In genomic region chr18:51038110-51038509, GRCh38 we compare ENCODE assay signal across 15 cellular contexts. TPM values are rescaled to one million over a fixed set of nuclear protein-coding genes. Genes with fewer than 3 reads are reported as not detected.
A peak's percentile ranks its signal among the peaks of the same experiment; 100 is the strongest.
DNase-seq lines count a peak whose midpoint lies in the region; ATAC-seq, FAIRE-seq and TF ChIP-seq lines count a peak whose summit lies in the region.
"Had no signal": no experiment of that assay in that cellular context is flagged by ENCODE, and none has a peak within 500 bp of the region (broad histone marks: within the 10 kb centered on the region; RNA-seq: fewer than 3 reads in every experiment).

No MANE protein-coding gene starts in this region.

- H3K9me3 ChIP-seq in DND-41 (ENCODE audit: insufficient read depth, low read length, severe bottlenecking) (no peaks in the 10 kb centered on the region), astrocyte (ENCODE audit: insufficient read depth, low read depth, low read length) (no peaks in the 10 kb centered on the region), mesenchymal stem cell (ENCODE audit: control insufficient read depth, low read length) (no peaks in the 10 kb centered on the region)
- H3K9me3 ChIP-seq: heart right ventricle, stomach had no signal

- no peak overlapping the region for H2AK5ac ChIP-seq in mesenchymal stem cell (ENCODE audit: low read length, severe bottlenecking)

- H2AFZ ChIP-seq in ACC112 (ENCODE audit: low read length, unreplicated experiment) (no peak overlapping the region), DND-41 (ENCODE audit: low read depth, low read length) (no peak overlapping the region), astrocyte (ENCODE audit: low read depth, low read length) (no peak overlapping the region), mesenchymal stem cell (ENCODE audit: low read depth, low read length) (no peak overlapping the region)

- H3K4me1 ChIP-seq in ACC112 (ENCODE audit: control insufficient read depth, insufficient read depth, low read length, unreplicated experiment), result peaks cover 30% of the 10 kb centered on the region
- peaks cover 23% of the 10 kb centered on the region for H3K4me1 ChIP-seq in DND-41 (ENCODE audit: insufficient read depth, low read length)
- peaks cover 4% of the 10 kb centered on the region for H3K4me1 ChIP-seq in astrocyte (ENCODE audit: insufficient read depth, low read length)
- H3K4me1 ChIP-seq in mesenchymal stem cell (ENCODE audit: control insufficient read depth, insufficient read depth, low read depth, low read length), result peaks cover 9% of the 10 kb centered on the region

- H3K27ac ChIP-seq in ACC112 (ENCODE audit: low read depth, low read length) (peak overlapping the region; percentile 31; the same call in 1 of the 2 replicates), DND-41 (ENCODE audit: low read length) (no peak overlapping the region), astrocyte (ENCODE audit: low read depth, low read length) (no peak overlapping the region), mesenchymal stem cell (ENCODE audit: low read length, poor library complexity, severe bottlenecking) (no peak overlapping the region)
- H3K27ac ChIP-seq: heart right ventricle, stomach had no signal

- no peak overlapping the region for H3K18ac ChIP-seq in mesenchymal stem cell (ENCODE audit: low read depth in 1 of 2, low read length in 2 of 2)

- H3K9ac ChIP-seq in DND-41 (ENCODE audit: low read depth, low read length), result no peak overlapping the region
- no peak overlapping the region for H3K9ac ChIP-seq in astrocyte (ENCODE audit: low read length)
- H3K9ac ChIP-seq in mesenchymal stem cell (ENCODE audit: low read length), result peak overlapping the region; percentile 22

- H3K14ac ChIP-seq in mesenchymal stem cell (ENCODE audit: low read length in 2 of 2), result no peak overlapping the region

- H4K8ac ChIP-seq in mesenchymal stem cell (ENCODE audit: low read length), result no peak overlapping the region

- TF ChIP-seq CTCF in DND-41 (IDR thresholded peaks at IDR 0.05; ENCODE audit: borderline replicate concordance, extremely low read depth, low read length, poor library complexity, severe bottlenecking) (no peak), astrocyte (IDR thresholded peaks at IDR 0.05; ENCODE audit: insufficient read depth, low read depth, low read length) (no peak)

- H3K4me3 ChIP-seq in ACC112 (ENCODE audit: low read depth, low read length) (no peak overlapping the region), DND-41 (ENCODE audit: low read depth in 1 of 2, low read length in 2 of 2) (no peak overlapping the region), astrocyte (ENCODE audit: insufficient read depth, low read depth, low read length) (no peak overlapping the region), mesenchymal stem cell (ENCODE audit: insufficient read depth in 1 of 2, low read depth in 1 of 2, low read length in 2 of 2) (peak overlapping the region in 1 of 2 experiments; percentile 26)
- H3K4me3 ChIP-seq: heart right ventricle, stomach had no signal

- H3K27ac Mint-ChIP-seq in astrocyte (ENCODE audit: unreplicated experiment), result peak overlapping the region; percentile 51

- H3K79me1 ChIP-seq in mesenchymal stem cell (replicated peaks; ENCODE audit: low read length, poor library complexity, severe bottlenecking), result peaks cover 3% of the 10 kb centered on the region

- H3K36me3 Mint-ChIP-seq in astrocyte (ENCODE audit: low read depth, unreplicated experiment), result no peaks in the 10 kb centered on the region

- no peak for DNase-seq in DND-41
- no peak for DNase-seq in astrocyte (ENCODE audit: low read depth)
- no peak for DNase-seq in mesenchymal stem cell
- no peak for DNase-seq in NCI-H1092 treated with DMSO at 0.1 percent for 48 hours (lab: John Stamatoyannopoulos, UW)
- DNase-seq in kidney glomerular epithelial cell (lab: John Stamatoyannopoulos, UW), result no peak
- DNase-seq: heart right ventricle; NCI-H1930; NCI-H82; SIG-M5; stimulated activated CD4-positive, alpha-beta T cell treated with anti-CD3 and anti-CD28 coated beads, Interleukin-4, amount 100 ng/mL, for 1 hour; stomach had no signal

- H3K79me2 ChIP-seq in ACC112 (ENCODE audit: control insufficient read depth, insufficient read depth, low read length, unreplicated experiment) (peaks cover 98% of the 10 kb centered on the region), DND-41 (ENCODE audit: insufficient read depth, low read length) (peaks cover 100% of the 10 kb centered on the region), astrocyte (ENCODE audit: insufficient read depth, low read length) (peaks cover 98% of the 10 kb centered on the region)

- ATAC-seq in DND-41 (ENCODE audit: insufficient read depth, low read depth), result no peak
- ATAC-seq in HG02798 (IDR thresholded peaks at IDR 0.05; ENCODE audit: poor library complexity, unreplicated experiment), result no peak
- ATAC-seq in GM21737 (IDR thresholded peaks at IDR 0.05; ENCODE audit: unreplicated experiment), result no peak

- no peaks in the 10 kb centered on the region for H3K27me3 Mint-ChIP-seq in astrocyte (ENCODE audit: low read depth, unreplicated experiment)

- peaks cover 25% of the 10 kb centered on the region for H3K4me1 Mint-ChIP-seq in astrocyte (ENCODE audit: low read depth, unreplicated experiment)

- H3K23ac ChIP-seq in mesenchymal stem cell (ENCODE audit: low read length in 2 of 2), result no peak overlapping the region

- no peak overlapping the region for H2BK5ac ChIP-seq in mesenchymal stem cell (ENCODE audit: low read depth, low read length, poor library complexity, severe bottlenecking)

- peak overlapping the region; percentile 11; the same call in 1 of the 2 replicates for H3K4me2 ChIP-seq in DND-41 (ENCODE audit: insufficient read depth, low read length)
- H3K4me2 ChIP-seq in astrocyte (ENCODE audit: low read length), result no peak overlapping the region
- no peak overlapping the region for H3K4me2 ChIP-seq in mesenchymal stem cell (ENCODE audit: low read length, poor library complexity, severe bottlenecking)

- H3K27me3 ChIP-seq in ACC112 (ENCODE audit: insufficient read depth, low read length), result no peaks in the 10 kb centered on the region
- H3K27me3 ChIP-seq in DND-41 (ENCODE audit: insufficient read depth, low read length, poor library complexity), result no peaks in the 10 kb centered on the region
- no peaks in the 10 kb centered on the region for H3K27me3 ChIP-seq in astrocyte (ENCODE audit: insufficient read depth, low read length)
- no peaks in the 10 kb centered on the region for H3K27me3 ChIP-seq in mesenchymal stem cell (ENCODE audit: control insufficient read depth in 1 of 2, insufficient read depth in 1 of 2, low read length in 2 of 2)
- H3K27me3 ChIP-seq: heart right ventricle, stomach had no signal

- H2BK120ac ChIP-seq in mesenchymal stem cell (ENCODE audit: low read depth, low read length), result no peak overlapping the region

- peaks cover 94% of the 10 kb centered on the region for H4K20me1 ChIP-seq in DND-41 (ENCODE audit: insufficient read depth, low read length)
- peaks cover 92% of the 10 kb centered on the region for H4K20me1 ChIP-seq in astrocyte (ENCODE audit: insufficient read depth, low read length)

- H3K4me3 Mint-ChIP-seq in astrocyte (ENCODE audit: unreplicated experiment), result no peak overlapping the region

- H2BK12ac ChIP-seq in mesenchymal stem cell (ENCODE audit: low read length in 2 of 2), result no peak overlapping the region

- no peak overlapping the region for H4K91ac ChIP-seq in mesenchymal stem cell (ENCODE audit: low read length)

- no peak overlapping the region for H3K4ac ChIP-seq in mesenchymal stem cell (ENCODE audit: low read depth in 1 of 2, low read length in 2 of 2)

- H3K36me3 ChIP-seq in ACC112 (ENCODE audit: insufficient read depth, low read length) (no peaks in the 10 kb centered on the region), DND-41 (ENCODE audit: insufficient read depth, low read length) (peaks cover 35% of the 10 kb centered on the region), astrocyte (ENCODE audit: insufficient read depth, low read length) (peaks cover 6% of the 10 kb centered on the region), mesenchymal stem cell (ENCODE audit: control insufficient read depth in 1 of 2, insufficient read depth in 2 of 2, low read depth in 1 of 2, low read length in 2 of 2) (peaks cover 5 to 14% of the 10 kb centered on the region in 2 experiments)

- H3K9me3 Mint-ChIP-seq in astrocyte (ENCODE audit: unreplicated experiment), result no peaks in the 10 kb centered on the region

- no peak for FAIRE-seq in astrocyte (lab: Jason Lieb, UNC)
- FAIRE-seq: TTC549 had no signal

- WGBS in mesenchymal stem cell, result 87% methylated on average over 5 of the region's 6 CpGs

- H2BK15ac ChIP-seq in mesenchymal stem cell (ENCODE audit: low read depth, poor library complexity, severe bottlenecking), result no peak overlapping the region

RNA-seq across cellular contexts. Expression of gene SMAD4, which starts 8.1 kb away (rescaled TPM):
- 84.3 and 87.7 TPM in 2 replicates for total RNA-seq in astrocyte
- 42.1 TPM for polyA plus RNA-seq in mesenchymal stem cell (2013, experiment 1 of 2)
- 43.5 TPM for polyA plus RNA-seq in mesenchymal stem cell (2013, experiment 2 of 2)
